ENCODE assay signal across 22 cellular contexts in the genomic region with DNA sequence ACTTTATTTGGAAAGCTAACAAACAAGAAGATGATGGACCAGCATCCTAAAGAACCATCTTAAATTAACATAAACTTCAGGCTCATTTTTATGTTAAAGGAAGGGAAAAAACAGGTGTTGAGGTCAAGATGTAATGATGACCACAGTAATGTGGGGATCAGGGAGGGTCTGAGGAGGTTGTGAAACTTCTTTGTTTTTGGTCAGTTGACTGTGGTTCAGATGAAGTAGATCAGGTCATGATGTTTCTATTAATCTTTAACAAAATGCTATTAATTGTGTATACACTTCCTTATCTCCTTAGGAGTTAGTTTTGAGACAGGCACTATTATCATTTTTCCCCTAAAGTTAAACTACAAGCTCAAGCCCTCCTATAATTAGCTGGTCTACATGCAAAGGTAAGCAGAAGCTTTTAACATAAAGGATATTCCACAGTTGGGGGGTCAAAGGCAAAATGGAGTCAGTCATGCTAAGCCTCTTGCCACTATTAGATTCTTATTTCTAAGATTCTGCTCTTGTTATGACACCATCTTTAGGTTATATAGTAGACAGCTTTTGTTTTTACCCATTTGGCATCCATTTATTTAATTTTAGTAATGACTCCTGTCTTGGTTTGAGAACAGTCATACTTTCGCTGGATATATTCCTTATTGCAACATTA.
DNase-seq lines count a peak whose midpoint lies in the region; ATAC-seq and TF ChIP-seq lines count a peak whose summit lies in the region.
"Had no signal": no experiment of that assay in that cellular context is flagged by ENCODE, and none has a peak within 500 bp of the region (broad histone marks: within the 10 kb centered on the region; RNA-seq: fewer than 3 reads in every experiment).

No MANE protein-coding gene starts in this region.

- no peak overlapping the region for H3K4me3 ChIP-seq in uterus
- H3K4me3 ChIP-seq: adrenal gland, GM23338 had no signal

- intact Hi-C loops in uterus (cut with DNase I; ENCODE audit: low total_unique reads): no loop called here

- no peaks in the 10 kb centered on the region for H3K36me3 Mint-ChIP-seq in activated CD8-positive, alpha-beta T cell treated with anti-CD3 and anti-CD28 coated beads, Interleukin-2, amount 10 ng/mL, durations not matched to agents 7 days and 5 days (ENCODE audit: low read depth)
- H3K36me3 Mint-ChIP-seq: naive B cell; stimulated activated memory B cell treated with anti-CD40 and anti-IgM and Interleukin-4, amounts not matched to agents 10 μg/mL and 1 μg/mL and 100 μg/mL, for 72 hours had no signal

- H3K27ac Mint-ChIP-seq in activated CD8-positive, alpha-beta T cell treated with anti-CD3 and anti-CD28 coated beads, Interleukin-2, amount 10 ng/mL, durations not matched to agents 7 days and 5 days: no peak overlapping the region
- H3K27ac Mint-ChIP-seq: activated CD4-positive, alpha-beta T cell treated with anti-CD3 and anti-CD28 coated beads, Interleukin-2, amount 10 ng/mL, durations not matched to agents 24 days and 14 days; CD8-positive, alpha-beta memory T cell; GM23338; naive B cell; stimulated activated memory B cell treated with anti-CD40 and anti-IgM and Interleukin-4, amounts not matched to agents 10 μg/mL and 1 μg/mL and 100 μg/mL, for 72 hours had no signal

- no peak for TF ChIP-seq CTCF in uterus (IDR thresholded peaks at IDR 0.05)

- H3K27ac ChIP-seq in uterus (no peak overlapping the region), substantia nigra (ENCODE audit: low read depth, low read length, poor library complexity, severe bottlenecking) (no peak overlapping the region)
- H3K27ac ChIP-seq: adrenal gland had no signal

- no peaks in the 10 kb centered on the region for H3K9me3 ChIP-seq in uterus
- H3K9me3 ChIP-seq: adrenal gland had no signal

- no peak overlapping the region for H3K4me3 Mint-ChIP-seq in activated CD8-positive, alpha-beta T cell treated with anti-CD3 and anti-CD28 coated beads, Interleukin-2, amount 10 ng/mL, durations not matched to agents 7 days and 5 days
- H3K4me3 Mint-ChIP-seq: activated CD4-positive, alpha-beta T cell treated with anti-CD3 and anti-CD28 coated beads, Interleukin-2, amount 10 ng/mL, durations not matched to agents 24 days and 14 days; CD8-positive, alpha-beta memory T cell; GM23338; naive B cell; stimulated activated memory B cell treated with anti-CD40 and anti-IgM and Interleukin-4, amounts not matched to agents 10 μg/mL and 1 μg/mL and 100 μg/mL, for 72 hours had no signal

- no peaks in the 10 kb centered on the region for H3K27me3 ChIP-seq in uterus
- H3K27me3 ChIP-seq: adrenal gland had no signal

- no peaks in the 10 kb centered on the region for H3K4me1 ChIP-seq in uterus
- H3K4me1 ChIP-seq: adrenal gland had no signal

- POLR2A ChIA-PET in activated CD8-positive, alpha-beta T cell treated with anti-CD3 and anti-CD28 coated beads, Interleukin-2, amount 10 ng/mL, durations not matched to agents 7 days and 5 days (lab: Charles Lee): no interaction called here

- H3K9me3 Mint-ChIP-seq in activated CD8-positive, alpha-beta T cell treated with anti-CD3 and anti-CD28 coated beads, Interleukin-2, amount 10 ng/mL, durations not matched to agents 7 days and 5 days (ENCODE audit: insufficient read depth): peaks cover 16% of the 10 kb centered on the region
- H3K9me3 Mint-ChIP-seq: GM23338; stimulated activated memory B cell treated with anti-CD40 and anti-IgM and Interleukin-4, amounts not matched to agents 10 μg/mL and 1 μg/mL and 100 μg/mL, for 72 hours had no signal

- H3K4me1 Mint-ChIP-seq in activated CD8-positive, alpha-beta T cell treated with anti-CD3 and anti-CD28 coated beads, Interleukin-2, amount 10 ng/mL, durations not matched to agents 7 days and 5 days (ENCODE audit: low read depth): no peaks in the 10 kb centered on the region
- H3K4me1 Mint-ChIP-seq: activated CD4-positive, alpha-beta T cell treated with anti-CD3 and anti-CD28 coated beads, Interleukin-2, amount 10 ng/mL, durations not matched to agents 24 days and 14 days; CD8-positive, alpha-beta memory T cell; naive B cell; stimulated activated memory B cell treated with anti-CD40 and anti-IgM and Interleukin-4, amounts not matched to agents 10 μg/mL and 1 μg/mL and 100 μg/mL, for 72 hours had no signal

- CTCF ChIA-PET in activated CD8-positive, alpha-beta T cell treated with anti-CD3 and anti-CD28 coated beads, Interleukin-2, amount 10 ng/mL, durations not matched to agents 7 days and 5 days (lab: Charles Lee): no interaction called here

- H3K27me3 Mint-ChIP-seq in activated CD8-positive, alpha-beta T cell treated with anti-CD3 and anti-CD28 coated beads, Interleukin-2, amount 10 ng/mL, durations not matched to agents 7 days and 5 days (ENCODE audit: low read depth): no peaks in the 10 kb centered on the region
- H3K27me3 Mint-ChIP-seq: activated CD4-positive, alpha-beta T cell treated with anti-CD3 and anti-CD28 coated beads, Interleukin-2, amount 10 ng/mL, durations not matched to agents 24 days and 14 days; CD8-positive, alpha-beta memory T cell; naive B cell; stimulated activated memory B cell treated with anti-CD40 and anti-IgM and Interleukin-4, amounts not matched to agents 10 μg/mL and 1 μg/mL and 100 μg/mL, for 72 hours had no signal

- no peaks in the 10 kb centered on the region for H3K36me3 ChIP-seq in uterus
- H3K36me3 ChIP-seq: adrenal gland had no signal

- peak; percentile 78 for ATAC-seq in GM19023 (IDR thresholded peaks at IDR 0.05; ENCODE audit: unreplicated experiment)
- ATAC-seq in GM21786 (IDR thresholded peaks at IDR 0.05; ENCODE audit: unreplicated experiment): peak; percentile 80
- peak; percentile 87 for ATAC-seq in HG03139 (IDR thresholded peaks at IDR 0.05; ENCODE audit: unreplicated experiment)
- no peak for ATAC-seq in activated CD8-positive, alpha-beta T cell treated with anti-CD3 and anti-CD28 coated beads, Interleukin-2, amount 10 ng/mL, durations not matched to agents 7 days and 5 days
- ATAC-seq: GM23338; Right ventricle myocardium inferior; sciatic nerve; stimulated activated memory B cell treated with anti-CD40 and anti-IgM and Interleukin-4, amounts not matched to agents 10 μg/mL and 1 μg/mL and 100 μg/mL, for 72 hours had no signal

- no peak for TF ChIP-seq POLR2A in uterus (IDR thresholded peaks at IDR 0.05)

- peak; percentile 65 for DNase-seq in kidney glomerular epithelial cell (lab: John Stamatoyannopoulos, UW)
- DNase-seq in uterus: no peak
- DNase-seq in activated CD8-positive, alpha-beta T cell treated with anti-CD3 and anti-CD28 coated beads, Interleukin-2, amount 10 ng/mL, durations not matched to agents 7 days and 5 days: no peak
- DNase-seq in Kasumi-1 (lab: John Stamatoyannopoulos, UW): no peak
- DNase-seq in substantia nigra (lab: John Stamatoyannopoulos, UW): no peak
- DNase-seq: activated CD4-positive, alpha-beta T cell treated with anti-CD3 and anti-CD28 coated beads, Interleukin-2, amount 10 ng/mL, durations not matched to agents 24 days and 14 days; activated gamma-delta T cell; adrenal gland; CD8-positive, alpha-beta memory T cell; dermis blood vessel endothelial cell; foreskin fibroblast; mesenchymal stem cell; naive B cell; NCI-H1436; NCI-H2171 treated with DMSO at 0.1 percent for 48 hours had no signal
